ENCODE assay signal across 8 cellular contexts in the genomic region with DNA sequence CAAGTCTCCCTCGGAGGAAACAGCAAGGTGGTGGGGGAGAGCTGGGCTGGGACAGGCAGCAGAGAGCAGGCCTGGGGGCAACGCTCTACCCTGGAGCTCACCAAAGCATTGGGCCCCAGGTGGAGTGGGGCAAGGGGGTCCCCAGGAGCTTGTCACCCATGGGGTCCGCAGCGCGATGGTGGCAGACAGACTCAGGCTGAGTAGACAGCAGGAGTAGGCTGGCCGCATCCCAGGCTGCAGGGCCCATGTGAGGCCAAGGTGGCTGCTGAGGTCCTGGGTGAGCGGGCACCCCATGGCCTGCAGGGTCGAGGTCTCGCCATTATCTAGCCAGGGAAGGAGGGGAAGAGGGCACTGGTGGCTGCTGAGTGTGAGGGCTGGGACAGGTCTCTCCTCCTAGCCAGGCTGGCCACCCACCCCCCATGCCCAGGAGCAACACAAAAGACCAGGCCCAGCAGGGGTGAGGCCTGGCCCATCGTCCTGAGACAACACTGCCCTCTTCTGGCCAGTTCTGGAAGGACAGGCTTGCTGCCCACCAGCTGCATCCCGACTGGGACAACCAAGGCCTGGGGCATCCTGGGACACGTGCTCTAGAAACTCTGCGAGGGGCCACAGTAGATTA. TPM values are rescaled to one million over a fixed set of nuclear protein-coding genes. Genes with fewer than 3 reads are reported as not detected.
DNase-seq lines count a peak whose midpoint lies in the region; ATAC-seq, FAIRE-seq and TF ChIP-seq lines count a peak whose summit lies in the region.

No MANE protein-coding gene starts in this region.

- H3K36me3 ChIP-seq in right lobe of liver = peaks cover 0 to 20% (median 0%) of the 10 kb centered on the region in 4 donors

- H3K27ac ChIP-seq in cingulate gyrus (ENCODE audit: low read depth, low read length) = peak overlapping the region; percentile 33
- peak overlapping the region; percentile 82 to 99 (median 96) for H3K27ac ChIP-seq in right lobe of liver

- POLR2A ChIA-PET in AG04449 (lab: Yijun Ruan, JAX) = no interaction called here

- H3K4me3 ChIP-seq in AG04449 (ENCODE audit: low read depth, low read length) (no peak overlapping the region), right lobe of liver (no peak overlapping the region)

- TF ChIP-seq CTCF in AG04449 (IDR thresholded peaks at IDR 0.05; ENCODE audit: insufficient read depth, low read length, missing control alignments) (peak; percentile 96), right lobe of liver (IDR thresholded peaks at IDR 0.05) (peak; percentile 89 to 97 (median 94))

- H3K9me3 ChIP-seq in right lobe of liver = no peaks in the 10 kb centered on the region

- CTCF ChIA-PET in AG04449 (lab: Yijun Ruan, JAX) = interaction anchor here (0.6 to 19.3 kb wide), 30 partner anchors 9 to 398 kb away, joined by 3 to 406 read pairs (median 5); partner anchors contain the start of genes CEBPA and CEBPG

- peaks cover 0 to 52% (median 28%) of the 10 kb centered on the region in 4 donors for H3K4me1 ChIP-seq in right lobe of liver

- TF ChIP-seq POLR2A in right lobe of liver (IDR thresholded peaks at IDR 0.05) = no peak

- peak; percentile 47 to 54 (median 50) for ATAC-seq in right lobe of liver

- no peak for DNase-seq in AG04449 (ENCODE audit: low read depth, low spot score)
- DNase-seq in GM18507 (ENCODE audit: extremely low spot score, insufficient read length, low read depth) = peak; percentile 67
- DNase-seq in NCI-H2227 treated with DMSO at 0.1 percent for 48 hours (lab: John Stamatoyannopoulos, UW) = peak; percentile 93
- DNase-seq in activated CD4-positive, alpha-beta T cell treated with anti-CD3 and anti-CD28 coated beads for 4 hours = peak; percentile 60 to 80
- peak in 2 of 3 donors; percentile 73 to 85 for DNase-seq in right lobe of liver
- DNase-seq in stimulated activated CD8-positive, alpha-beta memory T cell treated with anti-CD3 and anti-CD28 coated beads, Interleukin-15, amount 100 ng/mL, for 1 hour (ENCODE audit: low read depth) = peak; percentile 68
- DNase-seq in KG1 (lab: John Stamatoyannopoulos, UW) = no peak

- WGBS in right lobe of liver (ENCODE audit: insufficient coverage, low coverage, low lambda C conversion rate, missing lambda C conversion rate) = 14% methylated on average over 4 of the region's 13 CpGs

- intact Hi-C loops in right lobe of liver (cut with DNase I) = loop anchor here (2.0 to 10.0 kb wide), 4 partner anchors 72 to 170 kb away; partner anchors contain the start of gene CEBPA (in 1 of the 2)

- FAIRE-seq in GM18507 (lab: Jason Lieb, UNC) = peak; percentile 72

- no peaks in the 10 kb centered on the region for H3K27me3 ChIP-seq in right lobe of liver

RNA-seq across cellular contexts. Expression of gene CEBPG, which starts 33.1 kb away (rescaled TPM):
- 10 to 100 TPM; 15.0 to 32.3 (median 27.1) TPM for total RNA-seq in right lobe of liver

Comparison
In these comparisons a context has a peak if more than half of its experiments do, and no peak if none do; other contexts are left out.
1. DNase-seq: peak in GM18507 (single experiment), NCI-H2227 treated with DMSO at 0.1 percent for 48 hours (single experiment), activated CD4-positive, alpha-beta T cell treated with anti-CD3 and anti-CD28 coated beads for 4 hours (2 of 2), right lobe of liver (2 of 3) and stimulated activated CD8-positive, alpha-beta memory T cell treated with anti-CD3 and anti-CD28 coated beads, Interleukin-15, amount 100 ng/mL, for 1 hour (single experiment); none in AG04449 (single experiment) and KG1 (single experiment).